34 cellular contexts compared by ENCODE assay signal in the genomic region with DNA sequence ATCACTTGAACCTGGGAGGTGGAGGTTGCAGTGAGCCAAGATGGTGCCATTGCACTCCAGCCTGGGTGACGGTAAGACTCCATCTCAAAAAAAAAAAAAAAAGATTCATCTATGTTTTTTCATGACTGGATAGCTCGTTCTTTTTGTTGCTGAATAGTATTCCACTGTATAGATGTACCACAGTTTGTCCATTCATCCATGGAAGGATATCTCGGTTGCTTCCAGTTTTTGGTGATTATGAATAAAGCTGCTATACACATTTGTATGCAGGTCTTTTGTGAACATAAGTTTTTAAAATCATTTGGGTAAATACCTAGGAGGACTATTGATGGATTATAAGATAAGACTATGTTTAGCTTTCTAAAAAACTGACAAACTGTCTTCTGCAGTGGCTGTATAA.
"Had no signal": no experiment of that assay in that cellular context is flagged by ENCODE, and none has a peak within 500 bp of the region (broad histone marks: within the 10 kb centered on the region; RNA-seq: fewer than 3 reads in every experiment).

No MANE protein-coding gene starts in this region.

- H3K9ac ChIP-seq: KMS-11 had no signal

- H3K36me3 ChIP-seq: MG63 had no signal

- H3K4me3 ChIP-seq: MG63 had no signal

- DNase-seq: Karpas-422, Kasumi-1, KG1, MG63, MM.1S, MV-4-11, NCI-H1048, NCI-H1092, NCI-H1092 treated with DMSO at 0.1 percent for 48 hours, NCI-H1105, NCI-H1105 treated with DMSO at 0.1 percent for 48 hours, NCI-H1417, NCI-H1417 treated with DMSO at 0.1 percent for 48 hours, NCI-H1436, NCI-H1436 treated with DMSO at 0.1 percent for 48 hours, NCI-H146, NCI-H1694, NCI-H1694 treated with DMSO at 0.1 percent for 48 hours, NCI-H187, NCI-H187 treated with DMSO at 0.1 percent for 48 hours, NCI-H1930, NCI-H2029, NCI-H2029 treated with DMSO at 0.1 percent for 48 hours, NCI-H2081, NCI-H2081 treated with DMSO at 0.1 percent for 48 hours, NCI-H2107, NCI-H2171, NCI-H2171 treated with DMSO at 0.1 percent for 48 hours, NCI-H2227 treated with DMSO at 0.1 percent for 48 hours, NCI-H226, NCI-H345, NCI-H446, NCI-H446 treated with DMSO at 0.1 percent for 48 hours had no signal

- H3K4me2 ChIP-seq: KMS-11 had no signal

- H3K27ac ChIP-seq: KMS-11 had no signal
